8 cellular contexts compared by ENCODE assay signal in the genomic region with DNA sequence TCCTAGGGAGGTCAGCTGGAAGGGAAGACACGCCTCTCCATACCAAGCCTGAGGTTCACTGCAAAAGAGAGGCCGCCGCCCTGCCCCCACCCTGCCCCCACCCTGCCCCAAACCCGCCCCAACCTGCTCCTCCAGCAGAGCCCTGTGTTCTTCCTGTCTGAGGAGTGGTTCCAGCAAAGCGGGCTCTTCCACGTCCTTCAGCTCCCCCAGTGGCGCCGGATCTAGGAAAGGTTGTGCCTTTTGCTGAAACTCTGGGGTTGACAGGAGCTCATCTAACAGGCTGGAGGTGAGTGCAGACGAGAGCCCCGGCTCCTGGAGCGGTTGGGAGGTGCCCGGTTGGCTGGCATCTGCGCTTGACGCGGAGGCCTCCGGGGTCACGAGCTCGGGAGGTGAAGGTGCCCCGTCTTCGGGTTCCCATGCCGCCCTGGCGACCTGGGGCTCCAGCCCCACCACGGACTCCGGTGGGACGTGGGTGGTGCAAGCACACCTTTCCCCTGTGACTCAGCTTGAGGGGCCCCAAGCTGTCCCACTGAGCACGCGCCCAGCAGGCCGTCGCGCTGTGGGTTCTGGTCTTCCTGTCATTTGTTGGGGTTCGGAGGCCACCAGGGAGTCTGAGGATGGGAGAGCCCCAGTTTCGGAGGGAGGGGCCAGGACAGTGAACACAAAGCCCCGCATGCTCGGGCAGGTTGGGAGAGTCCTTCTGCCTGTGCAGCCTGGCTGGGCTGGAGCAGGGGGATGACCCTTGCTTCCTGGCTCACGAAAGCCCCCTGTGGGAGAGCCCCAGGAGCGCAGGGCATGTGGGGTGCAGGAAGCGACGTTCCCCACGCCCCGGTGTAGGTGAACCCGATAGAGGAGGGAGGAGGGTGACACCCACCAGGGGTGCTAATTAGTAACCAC.
DNase-seq lines count a peak whose midpoint lies in the region; ATAC-seq and TF ChIP-seq lines count a peak whose summit lies in the region.

No MANE protein-coding gene starts in this region.

- intact Hi-C loops in head of caudate nucleus (cut with DNase I): no loop called here
- intact Hi-C loops in posterior cingulate gyrus (cut with DNase I): no loop called here

- peaks cover 25% of the 10 kb centered on the region for H3K27me3 Mint-ChIP-seq in activated T-cell treated with anti-CD3 and anti-CD28 coated beads, Interleukin-2, amount 50 U/mL, for 4 hours (ENCODE audit: low read depth)

- no peaks in the 10 kb centered on the region for H3K36me3 Mint-ChIP-seq in activated T-cell treated with anti-CD3 and anti-CD28 coated beads, Interleukin-2, amount 50 U/mL, for 4 hours (ENCODE audit: insufficient read depth)

- peak overlapping the region; percentile 69 for H3K4me3 Mint-ChIP-seq in activated T-cell treated with anti-CD3 and anti-CD28 coated beads, Interleukin-2, amount 50 U/mL, for 4 hours

- H3K9me3 Mint-ChIP-seq in activated T-cell treated with anti-CD3 and anti-CD28 coated beads, Interleukin-2, amount 50 U/mL, for 4 hours: peaks cover 14% of the 10 kb centered on the region

- no peaks in the 10 kb centered on the region for H3K36me3 ChIP-seq in urinary bladder (ENCODE audit: insufficient read depth)

- H3K27me3 ChIP-seq in HL-60 (ENCODE audit: insufficient read depth, poor library complexity, severe bottlenecking): no peaks in the 10 kb centered on the region

- peak overlapping the region; percentile 71 for H3K4me3 ChIP-seq in AG10803 (ENCODE audit: low read length)
- peak overlapping the region; percentile 65 for H3K4me3 ChIP-seq in HL-60 (replicated peaks; ENCODE audit: insufficient read depth, low read length)
- peak overlapping the region; percentile 0 for H3K4me3 ChIP-seq in urinary bladder (ENCODE audit: low read depth, low read length)

- ATAC-seq in GM19468 (IDR thresholded peaks at IDR 0.05; ENCODE audit: extremely low read depth, unreplicated experiment): peak; percentile 24
- ATAC-seq in activated T-cell treated with anti-CD3 and anti-CD28 coated beads, Interleukin-2, amount 50 U/mL, for 4 hours: peak; percentile 70 to 73

- peaks cover 14% of the 10 kb centered on the region for H3K4me1 Mint-ChIP-seq in activated T-cell treated with anti-CD3 and anti-CD28 coated beads, Interleukin-2, amount 50 U/mL, for 4 hours (ENCODE audit: low read depth)

- no peak overlapping the region for H3K27ac ChIP-seq in HL-60 (replicated peaks)
- H3K27ac ChIP-seq in urinary bladder (ENCODE audit: low read depth): peak overlapping the region; percentile 27

- TF ChIP-seq CTCF in AG10803 (conservative IDR thresholded peaks at IDR 0.05; ENCODE audit: low read length): no peak
- TF ChIP-seq CTCF in HL-60 (IDR thresholded peaks at IDR 0.05; ENCODE audit: insufficient read depth, low read length): no peak

- 30% methylated on average over 41 of the region's 41 CpGs for WGBS in urinary bladder

- peak; percentile 3 for DNase-seq in AG10803 (ENCODE audit: low read depth)
- DNase-seq in HL-60 (ENCODE audit: low read depth in 1 of 2, low spot score in 1 of 2): peak; percentile 24 to 67
- DNase-seq in activated T-cell treated with anti-CD3 and anti-CD28 coated beads, Interleukin-2, amount 50 U/mL, for 4 hours: peak; percentile 52
- DNase-seq in head of caudate nucleus: peak; percentile 58 to 87 (median 76)
- peak; percentile 52 to 96 (median 70) for DNase-seq in posterior cingulate gyrus
- DNase-seq in NCI-H2196 treated with DMSO at 0.1 percent for 48 hours (lab: John Stamatoyannopoulos, UW; ENCODE audit: unreplicated experiment): no peak

- no peaks in the 10 kb centered on the region for H3K4me1 ChIP-seq in urinary bladder (ENCODE audit: insufficient read depth)

Comparison
In these comparisons a context has a peak if more than half of its experiments do, and no peak if none do; other contexts are left out.
1. H3K4me3 ChIP-seq: peak in every context shown above with its lines; median percentile 71 in AG10803; 65 in HL-60; 0 in urinary bladder.